22 cellular contexts compared by ENCODE assay signal in the genomic region with DNA sequence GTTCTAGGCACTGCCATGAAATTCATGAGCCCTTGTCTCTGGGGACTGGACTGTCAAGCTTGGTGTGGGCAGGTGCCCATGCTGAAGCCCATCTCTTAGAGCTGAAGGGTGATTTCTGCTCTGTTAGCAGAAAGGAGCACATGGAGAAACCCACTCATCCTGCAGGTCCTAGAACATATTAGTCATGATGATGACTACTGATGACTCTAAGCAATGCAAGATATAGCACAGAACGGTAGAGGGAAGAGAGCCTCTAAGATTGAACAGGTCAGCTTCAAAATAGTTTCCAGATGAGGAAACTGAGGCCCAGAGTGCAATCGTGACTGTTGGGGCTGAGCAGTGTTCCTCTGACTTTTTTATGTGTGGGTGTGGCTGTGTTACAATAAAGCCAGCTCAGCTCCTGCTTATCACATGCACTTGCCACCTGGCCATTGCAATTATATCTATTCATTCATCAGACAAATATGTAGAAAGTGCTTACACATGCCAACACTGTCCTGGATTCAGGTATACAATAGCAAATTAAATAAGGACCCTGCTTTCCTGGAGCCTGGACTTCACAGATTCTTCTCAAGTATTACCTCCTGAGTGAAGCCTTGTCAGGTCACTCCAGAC.
"Had no signal": no experiment of that assay in that cellular context is flagged by ENCODE, and none has a peak within 500 bp of the region (broad histone marks: within the 10 kb centered on the region; RNA-seq: fewer than 3 reads in every experiment).

No MANE protein-coding gene starts in this region.

- H3K36me3 ChIP-seq: adrenal gland, SJSA1 had no signal

- FAIRE-seq: K562 had no signal

- H3K27ac ChIP-seq: adrenal gland, RWPE1, SJSA1 had no signal

- H3K9me3 ChIP-seq: adrenal gland, SJSA1 had no signal

- H3K4me3 ChIP-seq: adrenal gland, K562, SJSA1 had no signal

- H3K4me1 ChIP-seq: adrenal gland, SJSA1 had no signal

- H3K27me3 ChIP-seq: adrenal gland, SJSA1 had no signal

- DNase-seq: activated CD4-positive, alpha-beta T cell treated with anti-CD3 and anti-CD28 coated beads for 4 hours; activated CD8-positive, alpha-beta memory T cell treated with anti-CD3 and anti-CD28 coated beads, Interleukin-2, amount 50 U/mL, for 4 hours; activated CD8-positive, alpha-beta T cell treated with anti-CD3 and anti-CD28 coated beads for 36 hours; activated gamma-delta T cell treated with Interleukin-2 at 50 U/mL for 16 hours; activated naive CD4-positive, alpha-beta T cell treated with anti-CD3 and anti-CD28 coated beads, Interleukin-2, amount 10 ng/mL, durations not matched to agents 7 days and 5 days; activated naive CD8-positive, alpha-beta T cell treated with anti-CD3 and anti-CD28 coated beads, Interleukin-2, amount 10 ng/mL, durations not matched to agents 7 days and 5 days; activated T-cell treated with anti-CD3 and anti-CD28 coated beads, Interleukin-2, amount 50 U/mL, for 72 hours; adrenal gland; anterior cingulate cortex; central memory CD4-positive, alpha-beta T cell; Karpas-422; NCI-H1048; NCI-H1417; NCI-H1930; NCI-H345; NCI-H510A; NCI-H526 treated with DMSO at 0.1 percent for 48 hours; OCI-M1; SHP77 had no signal
